ENCODE assay signal across 11 cellular contexts in genomic region chr16:75733305-75734141, GRCh38. TPM values are rescaled to one million over a fixed set of nuclear protein-coding genes. Genes with fewer than 3 reads are reported as not detected.
DNase-seq lines count a peak whose midpoint lies in the region; ATAC-seq, FAIRE-seq and TF ChIP-seq lines count a peak whose summit lies in the region.
"Had no signal": no experiment of that assay in that cellular context is flagged by ENCODE, and none has a peak within 500 bp of the region (broad histone marks: within the 10 kb centered on the region; RNA-seq: fewer than 3 reads in every experiment).

No MANE protein-coding gene starts in this region.

- H3K9me3 Mint-ChIP-seq in immature natural killer cell = peaks cover 0 to 8% (median 0%) of the 10 kb centered on the region in 6 donors

- H3K4me3 ChIP-seq in esophagus squamous epithelium (peak overlapping the region in 1 of 4 donors; percentile 9), pancreas (no peak overlapping the region)
- H3K4me3 ChIP-seq: body of pancreas had no signal

- ATAC-seq in pancreas = peak in 3 of 4 donors; percentile 8 to 73 (median 56)
- no peak for ATAC-seq in GM18519 (IDR thresholded peaks at IDR 0.05; ENCODE audit: low FRiP score, unreplicated experiment)
- ATAC-seq: body of pancreas had no signal

- intact Hi-C loops in esophagus squamous epithelium (cut with DNase I) (no loop called here), pancreas (cut with DNase I) (no loop called here)

- FAIRE-seq in pancreas (lab: Jason Lieb, UNC) = no peak

- H3K27me3 Mint-ChIP-seq in immature natural killer cell (ENCODE audit: low read depth in 3 of 3) = peaks cover 0 to 3% (median 0%) of the 10 kb centered on the region in 3 donors

- no peaks in the 10 kb centered on the region for H3K9me3 ChIP-seq in esophagus squamous epithelium
- H3K9me3 ChIP-seq in pancreas = no peaks in the 10 kb centered on the region
- H3K9me3 ChIP-seq: body of pancreas had no signal

- H3K36me3 Mint-ChIP-seq in immature natural killer cell = no peaks in the 10 kb centered on the region

- TF ChIP-seq POLR2A in esophagus squamous epithelium (IDR thresholded peaks at IDR 0.05) = no peak

- peaks cover 3 to 21% (median 19%) of the 10 kb centered on the region in 3 donors for H3K4me1 ChIP-seq in esophagus squamous epithelium
- no peaks in the 10 kb centered on the region for H3K4me1 ChIP-seq in pancreas

- H3K27ac ChIP-seq in esophagus squamous epithelium (peak overlapping the region in 3 of 4 donors; percentile 32 to 49 (median 38)), pancreas (peak overlapping the region in 1 of 4 donors; percentile 11)
- H3K27ac ChIP-seq: body of pancreas had no signal

- no peaks in the 10 kb centered on the region for H3K27me3 ChIP-seq in esophagus squamous epithelium
- H3K27me3 ChIP-seq in pancreas = no peaks in the 10 kb centered on the region
- H3K27me3 ChIP-seq: body of pancreas had no signal

- no peak overlapping the region for H3K27ac Mint-ChIP-seq in immature natural killer cell

- DNase-seq in Ammon's horn (ENCODE audit: low spot score) = peak; percentile 45
- peak; percentile 6 for DNase-seq in NCI-H146 treated with DMSO at 0.1 percent for 48 hours (lab: John Stamatoyannopoulos, UW; ENCODE audit: unreplicated experiment)
- no peak for DNase-seq in esophagus squamous epithelium (lab: John Stamatoyannopoulos, UW)
- DNase-seq in pancreas = no peak
- DNase-seq in immature natural killer cell = no peak
- DNase-seq in T1000 (lab: John Stamatoyannopoulos, UW) = no peak
- DNase-seq in activated CD8-positive, alpha-beta memory T cell treated with anti-CD3 and anti-CD28 coated beads for 24 hours = no peak
- DNase-seq: H7, NCI-H1048 had no signal

- H3K36me3 ChIP-seq in esophagus squamous epithelium = no peaks in the 10 kb centered on the region
- H3K36me3 ChIP-seq in pancreas = no peaks in the 10 kb centered on the region

- TF ChIP-seq CTCF in esophagus squamous epithelium (IDR thresholded peaks at IDR 0.05) (no peak), pancreas (IDR thresholded peaks at IDR 0.05) (no peak)

- 23 to 25% methylated on average over 6 of the region's 6 CpGs for WGBS in esophagus squamous epithelium, 2 donors
- WGBS in pancreas, 2 donors = 60% methylated on average over 6 of the region's 6 CpGs

- no peak overlapping the region for H3K4me3 Mint-ChIP-seq in immature natural killer cell

- no peaks in the 10 kb centered on the region for H3K4me1 Mint-ChIP-seq in immature natural killer cell

RNA-seq across cellular contexts. Expression of gene CPHXL, which starts 7.2 kb away (rescaled TPM):
- total RNA-seq in esophagus squamous epithelium (not detected), pancreas (not detected)
- polyA plus RNA-seq in pancreas (not detected), immature natural killer cell (not detected)
- total RNA-seq: body of pancreas, H7 had no signal

RNA-seq across cellular contexts. Expression of gene DUXB, which starts 32.3 kb away (rescaled TPM):
- total RNA-seq in esophagus squamous epithelium (not detected), pancreas (not detected)
- polyA plus RNA-seq in pancreas (not detected), immature natural killer cell (not detected)
- total RNA-seq: body of pancreas, H7 had no signal

RNA-seq across cellular contexts. Expression of gene CPHXL2, which starts 56.7 kb away (rescaled TPM):
- total RNA-seq in esophagus squamous epithelium (not detected), pancreas (not detected)
- polyA plus RNA-seq in pancreas (not detected), immature natural killer cell (not detected)
- total RNA-seq: body of pancreas, H7 had no signal

Comparison
In these comparisons a context has a peak if more than half of its experiments do, and no peak if none do; other contexts are left out.
1. DNase-seq: peak in Ammon's horn (single experiment) and NCI-H146 treated with DMSO at 0.1 percent for 48 hours (single experiment); none in esophagus squamous epithelium (single experiment), pancreas (0 of 6), immature natural killer cell (0 of 3), T1000 (single experiment) and activated CD8-positive, alpha-beta memory T cell treated with anti-CD3 and anti-CD28 coated beads for 24 hours (single experiment).